ENCODE assay signal across 9 cellular contexts in genomic region chr14:54503476-54503875, GRCh38. TPM values are rescaled to one million over a fixed set of nuclear protein-coding genes. Genes with fewer than 3 reads are reported as not detected.
DNase-seq lines count a peak whose midpoint lies in the region; ATAC-seq and TF ChIP-seq lines count a peak whose summit lies in the region.
"Had no signal": no experiment of that assay in that cellular context is flagged by ENCODE, and none has a peak within 500 bp of the region (broad histone marks: within the 10 kb centered on the region; RNA-seq: fewer than 3 reads in every experiment).

No MANE protein-coding gene starts in this region.

- H3K27me3 Mint-ChIP-seq in activated CD4-positive, alpha-beta T cell treated with anti-CD3 and anti-CD28 coated beads, Interleukin-2, amount 10 ng/mL, durations not matched to agents 24 days and 14 days = peaks cover 28% of the 10 kb centered on the region

- TF ChIP-seq POLR2A in GM18505 (IDR thresholded peaks at IDR 0.05; ENCODE audit: borderline replicate concordance, extremely low read depth, insufficient read depth, insufficient read length) = no peak

- ATAC-seq in activated naive CD4-positive, alpha-beta T cell treated with anti-CD3 and anti-CD28 coated beads, Interleukin-2, amount 50 U/mL, for 72 hours = no peak
- ATAC-seq in GM18505 (IDR thresholded peaks at IDR 0.05; ENCODE audit: unreplicated experiment) = no peak

- no peak overlapping the region for H3K4me3 Mint-ChIP-seq in activated CD4-positive, alpha-beta T cell treated with anti-CD3 and anti-CD28 coated beads, Interleukin-2, amount 10 ng/mL, durations not matched to agents 24 days and 14 days

- H3K4me1 Mint-ChIP-seq in activated CD4-positive, alpha-beta T cell treated with anti-CD3 and anti-CD28 coated beads, Interleukin-2, amount 10 ng/mL, durations not matched to agents 24 days and 14 days = no peaks in the 10 kb centered on the region

- DNase-seq in AG20443 (ENCODE audit: low spot score) = peak; percentile 30
- peak; percentile 59 for DNase-seq in HCEC 1CT
- peak; percentile 16 for DNase-seq in kidney glomerular epithelial cell (lab: John Stamatoyannopoulos, UW)
- DNase-seq in activated CD4-positive, alpha-beta T cell treated with anti-CD3 and anti-CD28 coated beads, Interleukin-2, amount 10 ng/mL, durations not matched to agents 24 days and 14 days = no peak
- no peak for DNase-seq in activated naive CD4-positive, alpha-beta T cell treated with anti-CD3 and anti-CD28 coated beads, Interleukin-2, amount 50 U/mL, for 72 hours (ENCODE audit: low spot score in 2 of 2)
- no peak for DNase-seq in NCI-H2107 treated with DMSO at 0.1 percent for 48 hours (lab: John Stamatoyannopoulos, UW; ENCODE audit: unreplicated experiment)
- DNase-seq: stomach had no signal

- H3K27ac Mint-ChIP-seq in activated CD4-positive, alpha-beta T cell treated with anti-CD3 and anti-CD28 coated beads, Interleukin-2, amount 10 ng/mL, durations not matched to agents 24 days and 14 days = no peak overlapping the region
- H3K27ac Mint-ChIP-seq in activated naive CD4-positive, alpha-beta T cell treated with anti-CD3 and anti-CD28 coated beads, Interleukin-2, amount 50 U/mL, for 72 hours = no peak overlapping the region

- no peaks in the 10 kb centered on the region for H3K36me3 Mint-ChIP-seq in activated CD4-positive, alpha-beta T cell treated with anti-CD3 and anti-CD28 coated beads, Interleukin-2, amount 10 ng/mL, durations not matched to agents 24 days and 14 days (ENCODE audit: low read depth)
- no peaks in the 10 kb centered on the region for H3K36me3 Mint-ChIP-seq in activated naive CD4-positive, alpha-beta T cell treated with anti-CD3 and anti-CD28 coated beads, Interleukin-2, amount 50 U/mL, for 72 hours

- H3K9me3 Mint-ChIP-seq in activated CD4-positive, alpha-beta T cell treated with anti-CD3 and anti-CD28 coated beads, Interleukin-2, amount 10 ng/mL, durations not matched to agents 24 days and 14 days = no peaks in the 10 kb centered on the region
- no peaks in the 10 kb centered on the region for H3K9me3 Mint-ChIP-seq in activated naive CD4-positive, alpha-beta T cell treated with anti-CD3 and anti-CD28 coated beads, Interleukin-2, amount 50 U/mL, for 72 hours

- peak; percentile 38; the same call in 1 of the 2 replicates for TF ChIP-seq CTCF in WI38 (IDR thresholded peaks at IDR 0.05; ENCODE audit: low read depth, low read length)

- intact Hi-C loops in activated CD4-positive, alpha-beta T cell treated with anti-CD3 and anti-CD28 coated beads, Interleukin-2, amount 10 ng/mL, durations not matched to agents 24 days and 14 days (cut with micrococcal nuclease) = no loop called here

- H3K4me3 ChIP-seq in WI38 (ENCODE audit: low read depth, low read length) = no peak overlapping the region
- H3K4me3 ChIP-seq: stomach had no signal

RNA-seq across cellular contexts. Expression of gene CGRRF1, which starts 6.2 kb away (rescaled TPM):
- total RNA-seq in activated CD4-positive, alpha-beta T cell treated with anti-CD3 and anti-CD28 coated beads, Interleukin-2, amount 10 ng/mL, durations not matched to agents 24 days and 14 days = 7.8 and 11.9 TPM in 2 replicates
- 10 to 100 TPM in 1 of 2 donors, 1 to 10 TPM in 1; 8.4 to 17.7 TPM for total RNA-seq in activated naive CD4-positive, alpha-beta T cell treated with anti-CD3 and anti-CD28 coated beads, Interleukin-2, amount 50 U/mL, for 72 hours

RNA-seq across cellular contexts. Expression of gene GMFB, which starts 14.7 kb away (rescaled TPM):
- total RNA-seq in activated CD4-positive, alpha-beta T cell treated with anti-CD3 and anti-CD28 coated beads, Interleukin-2, amount 10 ng/mL, durations not matched to agents 24 days and 14 days = 40.9 and 41.1 TPM in 2 replicates
- 10 to 100 TPM; 21.4 to 29.0 TPM for total RNA-seq in activated naive CD4-positive, alpha-beta T cell treated with anti-CD3 and anti-CD28 coated beads, Interleukin-2, amount 50 U/mL, for 72 hours

Comparison
In these comparisons a context has a peak if more than half of its experiments do, and no peak if none do; other contexts are left out.
1. DNase-seq: peak in AG20443 (single experiment), HCEC 1CT (single experiment) and kidney glomerular epithelial cell (single experiment); none in activated CD4-positive, alpha-beta T cell treated with anti-CD3 and anti-CD28 coated beads, Interleukin-2, amount 10 ng/mL, durations not matched to agents 24 days and 14 days (single experiment), activated naive CD4-positive, alpha-beta T cell treated with anti-CD3 and anti-CD28 coated beads, Interleukin-2, amount 50 U/mL, for 72 hours (0 of 2) and NCI-H2107 treated with DMSO at 0.1 percent for 48 hours (single experiment).